Comparison of ENCODE assay signal across 14 cellular contexts in genomic region chr6:52597738-52598122, GRCh38. TPM values are rescaled to one million over a fixed set of nuclear protein-coding genes. Genes with fewer than 3 reads are reported as not detected.
DNase-seq lines count a peak whose midpoint lies in the region; ATAC-seq, FAIRE-seq and TF ChIP-seq lines count a peak whose summit lies in the region.
"Had no signal": no experiment of that assay in that cellular context is flagged by ENCODE, and none has a peak within 500 bp of the region (broad histone marks: within the 10 kb centered on the region; RNA-seq: fewer than 3 reads in every experiment).

No MANE protein-coding gene starts in this region.

- DNase-seq in HCT116 (ENCODE audit: low read depth, low spot score) (no peak), ascending aorta (ENCODE audit: low spot score in 2 of 2) (no peak), keratinocyte (ENCODE audit: low read depth, low spot score) (no peak), 8988T (no peak), ecto neural progenitor cell (ENCODE audit: low spot score) (no peak), AG20443 (ENCODE audit: low spot score) (no peak), DMS114 treated with DMSO at 0.1 percent for 48 hours (lab: John Stamatoyannopoulos, UW; ENCODE audit: unreplicated experiment) (no peak)
- DNase-seq in stimulated activated naive B cell treated with anti-CD40 and anti-IgM and Interleukin-4, amounts not matched to agents 10 μg/mL and 1 μg/mL and 100 μg/mL, for 72 hours = no peak
- DNase-seq: activated CD4-positive, alpha-beta memory T cell treated with anti-CD3 and anti-CD28 coated beads, Interleukin-2, amount 10 ng/mL, durations not matched to agents 7 days and 5 days; NCI-H1436; stimulated activated naive CD4-positive, alpha-beta T cell treated with Interleukin-2 at 50 U/mL for 16 hours; T1000 had no signal

- no peaks in the 10 kb centered on the region for H3K9me2 ChIP-seq in HCT116 (ENCODE audit: insufficient read depth)

- BruUV-seq in HCT116 (replicated peaks; lab: Mats Ljungman, UMichigan) = no TSS peak

- RAD21 ChIA-PET in HCT116 (lab: Charles Lee; ENCODE audit: low non-redundant PET in 1 of 2, low total read pairs in 2 of 2, uncharacterized antibody in 2 of 2, unreplicated experiment in 2 of 2) = interaction anchor here in 1 of 2 experiments (0.7 kb wide), 1 partner anchor 178 kb away, joined by 3 read pairs; the partner anchor contains the start of gene EFHC1

- H3K27ac Mint-ChIP-seq in stimulated activated naive B cell treated with anti-CD40 and anti-IgM and Interleukin-4, amounts not matched to agents 10 μg/mL and 1 μg/mL and 100 μg/mL, for 72 hours = peak overlapping the region; percentile 16
- H3K27ac Mint-ChIP-seq: activated CD4-positive, alpha-beta memory T cell treated with anti-CD3 and anti-CD28 coated beads, Interleukin-2, amount 10 ng/mL, durations not matched to agents 7 days and 5 days; IgD-negative memory B cell had no signal

- H3K4me1 Mint-ChIP-seq in stimulated activated naive B cell treated with anti-CD40 and anti-IgM and Interleukin-4, amounts not matched to agents 10 μg/mL and 1 μg/mL and 100 μg/mL, for 72 hours = peaks cover 20 to 25% of the 10 kb centered on the region in 2 donors

- no peak overlapping the region for H3K27ac ChIP-seq in HCT116 (ENCODE audit: low read depth, low read length)
- peak overlapping the region; percentile 64 to 78 for H3K27ac ChIP-seq in ascending aorta
- no peak overlapping the region for H3K27ac ChIP-seq in keratinocyte (ENCODE audit: control insufficient read depth, insufficient read depth, low read length)
- H3K27ac ChIP-seq: cardiac muscle cell had no signal

- intact Hi-C loops in HCT116 (cut with micrococcal nuclease) (loop anchor here (1.0 to 10.0 kb wide), 4 partner anchors 55 to 313 kb away; partner anchors contain the start of gene MCM3), ascending aorta (cut with DNase I) (loop anchor here (1.0 to 10.0 kb wide), 7 partner anchors 67 to 395 kb away; partner anchors contain the start of gene PAQR8)

- no peaks in the 10 kb centered on the region for H4K20me1 ChIP-seq in HCT116 (ENCODE audit: insufficient read depth)
- H4K20me1 ChIP-seq in keratinocyte (ENCODE audit: control insufficient read depth, extremely low read depth, insufficient read depth, low read length) = no peaks in the 10 kb centered on the region

- H3K79me2 ChIP-seq in HCT116 (ENCODE audit: insufficient read depth, low read length) = no peaks in the 10 kb centered on the region
- no peaks in the 10 kb centered on the region for H3K79me2 ChIP-seq in keratinocyte (ENCODE audit: control insufficient read depth, insufficient read depth, low read length)

- dilution Hi-C loops in keratinocyte (cut with MboI; ENCODE audit: extremely low pct_ligation_motif_present, low sequenced_read_pairs) = no loop called here

- POLR2A ChIA-PET in HCT116 (lab: Charles Lee) = no interaction called here

- no peak for FAIRE-seq in keratinocyte (lab: Jason Lieb, UNC)

- no peaks in the 10 kb centered on the region for H3K9me3 Mint-ChIP-seq in stimulated activated naive B cell treated with anti-CD40 and anti-IgM and Interleukin-4, amounts not matched to agents 10 μg/mL and 1 μg/mL and 100 μg/mL, for 72 hours
- H3K9me3 Mint-ChIP-seq: activated CD4-positive, alpha-beta memory T cell treated with anti-CD3 and anti-CD28 coated beads, Interleukin-2, amount 10 ng/mL, durations not matched to agents 7 days and 5 days; IgD-negative memory B cell had no signal

- H3K27me3 Mint-ChIP-seq in stimulated activated naive B cell treated with anti-CD40 and anti-IgM and Interleukin-4, amounts not matched to agents 10 μg/mL and 1 μg/mL and 100 μg/mL, for 72 hours = peaks cover 0 to 3% of the 10 kb centered on the region in 2 donors
- H3K27me3 Mint-ChIP-seq: IgD-negative memory B cell had no signal

- H3K4me3 Mint-ChIP-seq in stimulated activated naive B cell treated with anti-CD40 and anti-IgM and Interleukin-4, amounts not matched to agents 10 μg/mL and 1 μg/mL and 100 μg/mL, for 72 hours = no peak overlapping the region
- H3K4me3 Mint-ChIP-seq: activated CD4-positive, alpha-beta memory T cell treated with anti-CD3 and anti-CD28 coated beads, Interleukin-2, amount 10 ng/mL, durations not matched to agents 7 days and 5 days had no signal

- TF ChIP-seq RAD21 in HCT116 (IDR thresholded peaks at IDR 0.05; ENCODE audit: low read depth) = no peak

- ATAC-seq in HCT116 = no peak; the same call in 1 of the 2 replicates
- peak in 1 of 2 donors; percentile 6 for ATAC-seq in stimulated activated naive B cell treated with anti-CD40 and anti-IgM and Interleukin-4, amounts not matched to agents 10 μg/mL and 1 μg/mL and 100 μg/mL, for 72 hours (replicated peaks)

- peaks cover 0 to 22% of the 10 kb centered on the region in 2 experiments; a peak in 2 of 4 replicates for H3K4me1 ChIP-seq in HCT116 (ENCODE audit: control insufficient read depth in 1 of 2, insufficient read depth in 2 of 2, low read length in 2 of 2)
- H3K4me1 ChIP-seq in ascending aorta = peaks cover 16 to 33% of the 10 kb centered on the region in 2 donors
- peaks cover 10% of the 10 kb centered on the region for H3K4me1 ChIP-seq in keratinocyte (ENCODE audit: control insufficient read depth, extremely low read depth, insufficient read depth, low read length)

- no peak for TF ChIP-seq CTCF in HCT116 (IDR thresholded peaks at IDR 0.05 in 2 of 3, conservative IDR thresholded peaks at IDR 0.05 in 1 of 3; ENCODE audit: borderline replicate concordance in 1 of 3, insufficient read depth in 1 of 3, low read depth in 2 of 3, low read length in 2 of 3)
- TF ChIP-seq CTCF in ascending aorta (IDR thresholded peaks at IDR 0.05) = no peak
- TF ChIP-seq CTCF in keratinocyte (optimal IDR thresholded peaks at IDR 0.05 in 1 of 3, IDR thresholded peaks at IDR 0.05 in 1 of 3, conservative IDR thresholded peaks at IDR 0.05 in 1 of 3; ENCODE audit: extremely low read depth in 1 of 3, insufficient read depth in 2 of 3, low read length in 3 of 3) = no peak

- CTCF ChIA-PET in HCT116 (lab: Charles Lee) = interaction anchor here (0.7 to 2.1 kb wide), 7 partner anchors 9 to 435 kb away, joined by 3 to 13 read pairs (median 3); no protein-coding TSS in a partner anchor

- H2AFZ ChIP-seq in HCT116 (ENCODE audit: low read depth, low read length, poor library complexity, severe bottlenecking) (peak overlapping the region; percentile 74), keratinocyte (ENCODE audit: control insufficient read depth, low read length) (peak overlapping the region; percentile 60)

- H3K27me3 ChIP-seq in HCT116 (ENCODE audit: insufficient read depth, low read length) (no peaks in the 10 kb centered on the region), ascending aorta (no peaks in the 10 kb centered on the region), keratinocyte (ENCODE audit: control insufficient read depth, extremely low read depth, insufficient read depth, low read length) (no peaks in the 10 kb centered on the region)
- H3K27me3 ChIP-seq: cardiac muscle cell had no signal

- no peak for TF ChIP-seq POLR2A in HCT116 (IDR thresholded peaks at IDR 0.05; ENCODE audit: borderline replicate concordance, extremely low read depth, insufficient read depth, insufficient read length)

- no peaks in the 10 kb centered on the region for H3K9me3 ChIP-seq in HCT116 (ENCODE audit: control insufficient read depth in 1 of 2, insufficient read depth in 1 of 2, low read depth in 1 of 2, low read length in 2 of 2)
- no peaks in the 10 kb centered on the region for H3K9me3 ChIP-seq in ascending aorta
- no peaks in the 10 kb centered on the region for H3K9me3 ChIP-seq in keratinocyte (ENCODE audit: control insufficient read depth, low read depth, low read length)

- H3K4me2 ChIP-seq in HCT116 (ENCODE audit: low read length) = peak overlapping the region; percentile 40
- H3K4me2 ChIP-seq in keratinocyte (ENCODE audit: control insufficient read depth, extremely low read depth, insufficient read depth, low read depth, low read length) = peak overlapping the region; percentile 17

- no peaks in the 10 kb centered on the region for H3K9me1 ChIP-seq in keratinocyte (ENCODE audit: control insufficient read depth, extremely low read depth, insufficient read depth, low read length)

- H3K9ac ChIP-seq in HCT116 (ENCODE audit: low read length) (no peak overlapping the region), keratinocyte (ENCODE audit: control insufficient read depth, extremely low read depth, insufficient read depth, low read length) (no peak overlapping the region)

- H3K4me3 ChIP-seq in HCT116 (replicated peaks in 1 of 2; ENCODE audit: low read depth in 1 of 2, low read length in 2 of 2) = no peak overlapping the region
- H3K4me3 ChIP-seq in ascending aorta = peak overlapping the region in 1 of 2 donors; percentile 46
- no peak overlapping the region for H3K4me3 ChIP-seq in keratinocyte (ENCODE audit: control insufficient read depth in 2 of 3, extremely low read depth in 1 of 3, insufficient read depth in 2 of 3, low read depth in 1 of 3, low read length in 3 of 3)
- H3K4me3 ChIP-seq: cardiac muscle cell had no signal

- H3K36me3 Mint-ChIP-seq in stimulated activated naive B cell treated with anti-CD40 and anti-IgM and Interleukin-4, amounts not matched to agents 10 μg/mL and 1 μg/mL and 100 μg/mL, for 72 hours = no peaks in the 10 kb centered on the region
- H3K36me3 Mint-ChIP-seq: IgD-negative memory B cell had no signal

- no peaks in the 10 kb centered on the region for H3K36me3 ChIP-seq in HCT116 (ENCODE audit: control insufficient read depth in 1 of 2, insufficient read depth in 2 of 2, low read length in 2 of 2)
- no peaks in the 10 kb centered on the region for H3K36me3 ChIP-seq in ascending aorta
- H3K36me3 ChIP-seq in keratinocyte (ENCODE audit: control insufficient read depth in 2 of 2, extremely low read depth in 1 of 2, insufficient read depth in 2 of 2, low read length in 2 of 2) = no peaks in the 10 kb centered on the region
- H3K36me3 ChIP-seq: cardiac muscle cell had no signal

RNA-seq across cellular contexts. Expression of gene TRAM2, which starts 20.9 kb away (rescaled TPM):
- total RNA-seq in HCT116 (2021; ENCODE audit: unreplicated experiment) (21.3 TPM), ascending aorta (32.6 TPM)
- 9.5 and 10.8 TPM in 2 replicates for polyA plus RNA-seq in HCT116 (2012)
- 6.1 to 18.3 TPM (median 9.2 TPM) in 3 replicates for polyA plus RNA-seq in keratinocyte
- 0.40 TPM for polyA plus RNA-seq in keratinocyte (2011; ENCODE audit: low read depth)
- polyA plus RNA-seq in keratinocyte (2011; cell fraction: cytosol; rRNA removed) = 6.1 and 8.1 TPM in 2 replicates
- polyA plus RNA-seq in keratinocyte (2011; cell fraction: nucleus; rRNA removed) = 17.6 and 18.8 TPM in 2 replicates
- polyA plus RNA-seq in keratinocyte (2012; ENCODE audit: low replicate concordance) = 1.2 and 14.8 TPM in 2 replicates
- 10.9 to 28.9 TPM (median 14.5 TPM) in 3 replicates for polyA minus RNA-seq in keratinocyte
- polyA minus RNA-seq in keratinocyte (2011; cell fraction: cytosol; rRNA and poly(A)+ RNA removed) = 6.7 TPM
- 10.8 and 16.9 TPM in 2 replicates for polyA minus RNA-seq in keratinocyte (2011; cell fraction: nucleus; rRNA and poly(A)+ RNA removed)

Comparison
In these comparisons a context has a peak if more than half of its experiments do, and no peak if none do; other contexts are left out.
1. H3K27ac ChIP-seq: peak in ascending aorta (2 of 2); none in HCT116 (single experiment) and keratinocyte (single experiment).